ENCODE assay signal across 9 cellular contexts in the genomic region with DNA sequence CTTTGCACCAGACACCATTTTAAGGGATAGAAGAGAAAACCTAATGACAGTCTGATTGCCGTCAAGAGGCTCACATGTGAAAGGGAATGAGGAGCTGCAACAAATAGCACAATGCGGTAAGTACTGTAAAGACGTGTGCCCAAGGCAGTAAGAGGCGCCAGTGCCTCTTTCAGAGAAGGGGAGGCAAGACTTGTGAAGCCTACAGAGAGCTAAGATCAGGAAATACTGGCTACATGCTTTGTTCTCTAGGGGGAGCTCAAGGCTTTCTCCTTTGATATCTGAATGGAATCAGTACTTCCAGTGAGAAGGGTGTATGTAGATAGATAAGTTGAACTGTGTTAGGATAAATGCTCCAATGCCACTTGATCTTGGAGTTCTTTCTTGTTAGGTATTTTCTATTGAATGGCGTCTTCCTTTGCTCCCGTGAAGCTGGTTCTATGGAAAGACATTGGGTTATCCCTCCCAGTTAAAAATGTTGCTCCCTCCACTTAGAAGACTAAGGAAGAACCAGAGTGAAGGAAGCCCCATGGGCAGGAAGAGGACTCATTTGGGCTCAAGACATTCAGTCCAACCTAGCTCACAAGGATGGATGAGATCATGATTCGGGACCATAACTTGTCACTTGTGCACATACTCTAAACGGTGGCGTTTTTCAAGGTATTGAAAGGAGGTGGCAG. TPM values are rescaled to one million over a fixed set of nuclear protein-coding genes. Genes with fewer than 3 reads are reported as not detected.
A peak's percentile ranks its signal among the peaks of the same experiment; 100 is the strongest.
DNase-seq lines count a peak whose midpoint lies in the region; ATAC-seq and TF ChIP-seq lines count a peak whose summit lies in the region.
"Had no signal": no experiment of that assay in that cellular context is flagged by ENCODE, and none has a peak within 500 bp of the region (broad histone marks: within the 10 kb centered on the region; RNA-seq: fewer than 3 reads in every experiment).

No MANE protein-coding gene starts in this region.

- H3K4me1 Mint-ChIP-seq in WTC11 (peaks cover 55% of the 10 kb centered on the region), progenitor cell of endocrine pancreas (ENCODE audit: low read depth) (peaks cover 5% of the 10 kb centered on the region)
- H3K4me1 Mint-ChIP-seq in activated T-helper 2 cell treated with anti-CD3 and anti-CD28 coated beads, Interferon-gamma antibody, Interleukin-2, Interleukin-4, amounts not matched to agents 10 μg/mL and 5 μg/mL and 100 μg/mL, durations not matched to agents 14 hours and 24 hours and 36 hours (ENCODE audit: low read depth) = no peaks in the 10 kb centered on the region

- ATAC-seq in GM19397 (IDR thresholded peaks at IDR 0.05; ENCODE audit: unreplicated experiment) (peak; percentile 85), HG03354 (IDR thresholded peaks at IDR 0.05; ENCODE audit: poor library complexity, severe bottlenecking, unreplicated experiment) (peak; percentile 84), WTC11 (peak; percentile 95)

- H3K27ac Mint-ChIP-seq in WTC11 (no peak overlapping the region), progenitor cell of endocrine pancreas (no peak overlapping the region)
- H3K27ac Mint-ChIP-seq in activated T-helper 2 cell treated with anti-CD3 and anti-CD28 coated beads, Interferon-gamma antibody, Interleukin-2, Interleukin-4, amounts not matched to agents 10 μg/mL and 5 μg/mL and 100 μg/mL, durations not matched to agents 14 hours and 24 hours and 36 hours = no peak overlapping the region
- H3K27ac Mint-ChIP-seq: activated naive CD8-positive, alpha-beta T cell had no signal

- H3K9me3 Mint-ChIP-seq in WTC11 = no peaks in the 10 kb centered on the region
- no peaks in the 10 kb centered on the region for H3K9me3 Mint-ChIP-seq in progenitor cell of endocrine pancreas (ENCODE audit: low read depth)
- no peaks in the 10 kb centered on the region for H3K9me3 Mint-ChIP-seq in activated T-helper 2 cell treated with anti-CD3 and anti-CD28 coated beads, Interferon-gamma antibody, Interleukin-2, Interleukin-4, amounts not matched to agents 10 μg/mL and 5 μg/mL and 100 μg/mL, durations not matched to agents 14 hours and 24 hours and 36 hours

- CTCF ChIA-PET in WTC11 (lab: Charles Lee) = interaction anchor here (0.6 to 2.1 kb wide), 33 partner anchors 8 to 340 kb away, joined by 3 to 130 read pairs (median 4); partner anchors contain the start of genes MRPL50, RNF20 and ZNF189

- H3K27me3 Mint-ChIP-seq in WTC11 (ENCODE audit: low read depth) (no peaks in the 10 kb centered on the region), progenitor cell of endocrine pancreas (no peaks in the 10 kb centered on the region)
- H3K27me3 Mint-ChIP-seq in activated T-helper 2 cell treated with anti-CD3 and anti-CD28 coated beads, Interferon-gamma antibody, Interleukin-2, Interleukin-4, amounts not matched to agents 10 μg/mL and 5 μg/mL and 100 μg/mL, durations not matched to agents 14 hours and 24 hours and 36 hours (ENCODE audit: low read depth) = peaks cover 12% of the 10 kb centered on the region

- H3K4me3 Mint-ChIP-seq in WTC11 (no peak overlapping the region), progenitor cell of endocrine pancreas (ENCODE audit: low read depth) (no peak overlapping the region)
- no peak overlapping the region for H3K4me3 Mint-ChIP-seq in activated T-helper 2 cell treated with anti-CD3 and anti-CD28 coated beads, Interferon-gamma antibody, Interleukin-2, Interleukin-4, amounts not matched to agents 10 μg/mL and 5 μg/mL and 100 μg/mL, durations not matched to agents 14 hours and 24 hours and 36 hours (ENCODE audit: low read depth)
- H3K4me3 Mint-ChIP-seq: activated naive CD8-positive, alpha-beta T cell had no signal

- intact Hi-C loops in activated T-helper 2 cell treated with anti-CD3 and anti-CD28 coated beads, Interferon-gamma antibody, Interleukin-2, Interleukin-4, amounts not matched to agents 10 μg/mL and 5 μg/mL and 100 μg/mL, durations not matched to agents 14 hours and 24 hours and 36 hours (cut with micrococcal nuclease) = loop anchor here (1.0 kb wide), 1 partner anchor 71 kb away; no protein-coding TSS in a partner anchor

- TF ChIP-seq CTCF in WTC11 (IDR thresholded peaks at IDR 0.05) (peak; percentile 33; the same call in 1 of the 2 replicates), progenitor cell of endocrine pancreas (IDR thresholded peaks at IDR 0.05; ENCODE audit: unreplicated experiment) (peak; percentile 59)

- no peaks in the 10 kb centered on the region for H3K36me3 Mint-ChIP-seq in WTC11
- H3K36me3 Mint-ChIP-seq in progenitor cell of endocrine pancreas (ENCODE audit: insufficient read depth) = no peaks in the 10 kb centered on the region
- no peaks in the 10 kb centered on the region for H3K36me3 Mint-ChIP-seq in activated T-helper 2 cell treated with anti-CD3 and anti-CD28 coated beads, Interferon-gamma antibody, Interleukin-2, Interleukin-4, amounts not matched to agents 10 μg/mL and 5 μg/mL and 100 μg/mL, durations not matched to agents 14 hours and 24 hours and 36 hours (ENCODE audit: low read depth)
- H3K36me3 Mint-ChIP-seq: activated naive CD8-positive, alpha-beta T cell had no signal

- POLR2A ChIA-PET in WTC11 (lab: Charles Lee) = interaction anchor here (0.7 to 1.5 kb wide), 5 partner anchors 10 to 74 kb away, joined by 3 to 6 read pairs (median 3); partner anchors contain the start of gene RNF20

- DNase-seq in DMS53 treated with DMSO at 0.1 percent for 48 hours (lab: John Stamatoyannopoulos, UW; ENCODE audit: unreplicated experiment) = peak; percentile 54
- DNase-seq in NCI-H2227 (lab: John Stamatoyannopoulos, UW; ENCODE audit: unreplicated experiment) = peak; percentile 57
- peak; percentile 34 for DNase-seq in WTC11 (ENCODE audit: low spot score)
- DNase-seq in glomerular visceral epithelial cell (ENCODE audit: extremely low spot score) = peak; percentile 74
- DNase-seq in progenitor cell of endocrine pancreas (ENCODE audit: low spot score, unreplicated experiment) = no peak
- DNase-seq in activated T-helper 2 cell treated with anti-CD3 and anti-CD28 coated beads, Interferon-gamma antibody, Interleukin-2, Interleukin-4, amounts not matched to agents 10 μg/mL and 5 μg/mL and 100 μg/mL, durations not matched to agents 14 hours and 24 hours and 36 hours (ENCODE audit: low spot score) = no peak

TF ChIP-seq in WTC11, 78 proteins besides CTCF, POLR2A, EP300 and RAD21:
- TF ChIP-seq FOXK1 (CRISPR knock-in tag; IDR thresholded peaks at IDR 0.05) (no peak), TEAD1 (CRISPR knock-in tag; IDR thresholded peaks at IDR 0.05) (peak; percentile 54; the same call in 1 of the 2 replicates), ZNF121 (CRISPR knock-in tag; IDR thresholded peaks at IDR 0.05) (peak; percentile 49; the same call in 1 of the 2 replicates)

RNA-seq across cellular contexts. Expression of gene ALDOB, which starts 23.5 kb away (rescaled TPM):
- total RNA-seq in WTC11 (2021) (0.85 to 1.5 TPM (median 0.94 TPM) in 3 replicates), progenitor cell of endocrine pancreas (not detected in 2 replicates)
- not detected in 2 replicates for total RNA-seq in activated T-helper 2 cell treated with anti-CD3 and anti-CD28 coated beads, Interferon-gamma antibody, Interleukin-2, Interleukin-4, amounts not matched to agents 10 μg/mL and 5 μg/mL and 100 μg/mL, durations not matched to agents 14 hours and 24 hours and 36 hours

Comparison
In these comparisons a context has a peak if more than half of its experiments do, and no peak if none do; other contexts are left out.
1. DNase-seq: peak in DMS53 treated with DMSO at 0.1 percent for 48 hours (single experiment), NCI-H2227 (single experiment), WTC11 (single experiment) and glomerular visceral epithelial cell (single experiment); none in progenitor cell of endocrine pancreas (single experiment) and activated T-helper 2 cell treated with anti-CD3 and anti-CD28 coated beads, Interferon-gamma antibody, Interleukin-2, Interleukin-4, amounts not matched to agents 10 μg/mL and 5 μg/mL and 100 μg/mL, durations not matched to agents 14 hours and 24 hours and 36 hours (single experiment).
2. Peak in every context shown above with its lines, with median percentiles within 50 percentile points of each other: ATAC-seq.